ENCODE assay signal across 22 cellular contexts in the genomic region with DNA sequence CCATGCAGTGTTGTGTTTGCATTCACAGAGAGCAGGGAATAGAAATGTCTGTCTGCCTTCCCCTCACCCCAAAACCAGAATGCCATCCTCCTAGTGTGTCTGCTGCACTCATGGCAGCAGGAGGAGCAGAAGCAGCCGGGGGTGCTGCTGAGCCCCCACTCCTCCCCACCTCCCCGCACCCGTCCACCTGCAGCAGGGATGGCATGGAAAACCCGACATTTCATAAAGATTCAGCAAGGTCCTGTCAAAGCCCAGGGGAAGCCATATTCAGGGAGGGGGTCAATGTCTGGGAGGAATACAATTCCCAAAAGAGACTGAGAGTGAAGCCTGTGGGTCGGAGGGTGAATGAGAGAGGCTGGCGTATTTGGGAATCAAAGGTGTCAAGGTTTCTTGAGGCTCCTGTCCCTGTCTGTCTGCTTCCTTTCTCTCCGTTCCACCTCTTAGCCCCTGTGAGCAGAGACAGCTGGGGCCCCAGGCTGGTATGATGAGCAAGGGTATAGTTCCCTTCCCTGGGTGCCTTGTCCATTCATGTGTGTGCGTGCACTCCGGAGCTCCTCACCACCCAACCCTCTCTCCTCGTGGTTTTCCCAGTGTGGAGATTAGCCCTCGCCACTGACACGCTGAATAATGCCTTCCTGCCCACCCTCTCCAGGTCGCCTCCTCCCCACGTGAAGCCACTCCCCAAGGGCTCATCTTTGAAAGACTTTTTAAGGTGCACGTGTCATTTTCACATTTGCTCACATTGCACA.
DNase-seq lines count a peak whose midpoint lies in the region; ATAC-seq and TF ChIP-seq lines count a peak whose summit lies in the region.
"Had no signal": no experiment of that assay in that cellular context is flagged by ENCODE, and none has a peak within 500 bp of the region (broad histone marks: within the 10 kb centered on the region; RNA-seq: fewer than 3 reads in every experiment).

No MANE protein-coding gene starts in this region.

- peaks cover 10% of the 10 kb centered on the region for H3K27me3 Mint-ChIP-seq in neural progenitor cell (ENCODE audit: insufficient read depth, low read depth)
- peaks cover 6% of the 10 kb centered on the region for H3K27me3 Mint-ChIP-seq in glutamatergic neuron (ENCODE audit: unreplicated experiment)

- no peaks in the 10 kb centered on the region for H3K79me2 ChIP-seq in neural progenitor cell (ENCODE audit: low read depth)

- H3K4me1 Mint-ChIP-seq in neural progenitor cell, result peaks cover 37% of the 10 kb centered on the region
- H3K4me1 Mint-ChIP-seq in glutamatergic neuron (ENCODE audit: low read depth, unreplicated experiment), result peaks cover 17% of the 10 kb centered on the region

- H3K4me1 ChIP-seq in neural progenitor cell, result peaks cover 23% of the 10 kb centered on the region

- H3K4me2 ChIP-seq in neural progenitor cell, result no peak overlapping the region
- H3K4me2 ChIP-seq: GM23338 had no signal

- TF ChIP-seq CTCF in neural progenitor cell (IDR thresholded peaks at IDR 0.05), result no peak
- TF ChIP-seq CTCF in glutamatergic neuron (IDR thresholded peaks at IDR 0.05; ENCODE audit: partially characterized antibody, unreplicated experiment), result no peak

- H3K9me3 ChIP-seq in neural progenitor cell (ENCODE audit: low read depth), result no peaks in the 10 kb centered on the region

- H4K20me1 ChIP-seq in neural progenitor cell (ENCODE audit: low read depth), result no peaks in the 10 kb centered on the region

- H3K36me3 Mint-ChIP-seq in neural progenitor cell, result no peaks in the 10 kb centered on the region
- no peaks in the 10 kb centered on the region for H3K36me3 Mint-ChIP-seq in glutamatergic neuron (ENCODE audit: unreplicated experiment)

- H3F3A ChIP-seq in neural progenitor cell (ENCODE audit: low read depth), result no peaks in the 10 kb centered on the region

- no peak overlapping the region for H3K9ac ChIP-seq in neural progenitor cell

- peak overlapping the region; percentile 78 for H3K27ac Mint-ChIP-seq in neural progenitor cell
- H3K27ac Mint-ChIP-seq in glutamatergic neuron (ENCODE audit: unreplicated experiment), result no peak overlapping the region
- H3K27ac Mint-ChIP-seq: GM23338 had no signal

- H3K27ac ChIP-seq in neural progenitor cell, result no peak overlapping the region
- H3K27ac ChIP-seq: 22Rv1 had no signal

- H2AFZ ChIP-seq in neural progenitor cell (replicated peaks), result no peak overlapping the region

- H3K27me3 ChIP-seq in neural progenitor cell, result no peaks in the 10 kb centered on the region

- DNase-seq in NCI-H82 (lab: John Stamatoyannopoulos, UW) (peak; percentile 8), NCI-H82 treated with DMSO at 0.1 percent for 48 hours (lab: John Stamatoyannopoulos, UW; ENCODE audit: unreplicated experiment) (no peak), MV-4-11 (lab: John Stamatoyannopoulos, UW) (peak; percentile 24), neural progenitor cell (ENCODE audit: low spot score) (no peak), glutamatergic neuron (no peak), kidney glomerular epithelial cell (lab: John Stamatoyannopoulos, UW) (no peak)
- DNase-seq: DMS 273 treated with DMSO at 0.1 percent for 48 hours, GDM1, KBM-7, NCI-H1092 treated with DMSO at 0.1 percent for 48 hours, NCI-H1694, NCI-H2107, NCI-H226, NCI-H526, OCI-M1, RPMI8226, SIG-M5 had no signal

- no peaks in the 10 kb centered on the region for H3K9me3 Mint-ChIP-seq in neural progenitor cell
- no peaks in the 10 kb centered on the region for H3K9me3 Mint-ChIP-seq in glutamatergic neuron (ENCODE audit: unreplicated experiment)

- no peaks in the 10 kb centered on the region for H3K36me3 ChIP-seq in neural progenitor cell

- H3K4me3 Mint-ChIP-seq in neural progenitor cell (no peak overlapping the region), glutamatergic neuron (ENCODE audit: unreplicated experiment) (no peak overlapping the region)
- H3K4me3 Mint-ChIP-seq: GM23338 had no signal

- no peak overlapping the region for H3K4me3 ChIP-seq in neural progenitor cell
- H3K4me3 ChIP-seq: GM12878, GM23338 had no signal

- ATAC-seq in esophagus mucosa, result peak; percentile 38
- ATAC-seq in HG02981 (IDR thresholded peaks at IDR 0.05; ENCODE audit: unreplicated experiment), result no peak
- ATAC-seq: GM12878, GM23338 had no signal

Comparison
In these comparisons a context has a peak if more than half of its experiments do, and no peak if none do; other contexts are left out.
1. DNase-seq: peak in NCI-H82 (single experiment) and MV-4-11 (single experiment); none in NCI-H82 treated with DMSO at 0.1 percent for 48 hours (single experiment), neural progenitor cell (single experiment), glutamatergic neuron (single experiment) and kidney glomerular epithelial cell (single experiment).